In the genomic region with DNA sequence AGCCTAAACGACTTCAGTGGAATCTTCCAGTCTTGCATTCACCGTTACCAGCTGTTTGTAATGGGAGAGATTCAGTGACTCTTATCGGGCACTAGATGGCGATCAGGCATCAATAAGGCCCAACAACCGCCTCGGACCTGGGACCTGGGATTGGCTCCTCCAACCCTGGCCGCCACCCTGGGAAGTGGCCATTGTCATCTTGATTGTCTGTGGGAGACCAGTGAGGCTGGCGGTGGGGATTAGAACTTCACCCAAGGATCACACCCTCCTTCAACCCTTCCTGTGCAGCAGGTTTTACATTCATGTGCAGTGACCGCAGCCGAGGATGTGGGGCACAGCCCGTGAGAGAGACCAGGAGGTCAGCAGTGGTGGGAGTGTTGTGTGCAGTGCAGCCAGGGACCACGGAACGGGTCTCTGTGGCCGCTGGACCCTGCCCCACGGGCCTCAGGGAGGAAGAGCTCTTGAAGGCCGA, we compare ENCODE assay signal across 2 cellular contexts.
TF ChIP-seq lines count a peak whose summit lies in the region.

No MANE protein-coding gene starts in this region.

TF ChIP-seq in HEK293T, 16 proteins besides CTCF, POLR2A, EP300 and RAD21:
- no peak for TF ChIP-seq NFRKB (IDR thresholded peaks at IDR 0.05)
- TF ChIP-seq TARDBP (IDR thresholded peaks at IDR 0.05): no peak
- TF ChIP-seq ELF4 (IDR thresholded peaks at IDR 0.05): no peak
- no peak for TF ChIP-seq L3MBTL2 (conservative IDR thresholded peaks at IDR 0.05)
- TF ChIP-seq SP1 (IDR thresholded peaks at IDR 0.05): no peak
- no peak for TF ChIP-seq ARNT (IDR thresholded peaks at IDR 0.05)
- TF ChIP-seq HDGF (IDR thresholded peaks at IDR 0.05; ENCODE audit: borderline replicate concordance): no peak
- no peak for TF ChIP-seq BHLHE40 (IDR thresholded peaks at IDR 0.05; ENCODE audit: borderline replicate concordance)
- no peak for TF ChIP-seq SUZ12 (IDR thresholded peaks at IDR 0.05)
- TF ChIP-seq LEF1 (IDR thresholded peaks at IDR 0.05; ENCODE audit: borderline replicate concordance): no peak
- no peak for TF ChIP-seq FOXM1 (IDR thresholded peaks at IDR 0.05; ENCODE audit: borderline replicate concordance)

TF ChIP-seq in H1, 55 proteins besides CTCF, POLR2A, EP300 and RAD21 (continues in another document):
- TF ChIP-seq POU5F1 (IDR thresholded peaks at IDR 0.05; ENCODE audit: low read depth, low read length) (no peak), FOSL1 (IDR thresholded peaks at IDR 0.05; ENCODE audit: insufficient read depth, low read depth, low read length) (no peak), SIX5 (IDR thresholded peaks at IDR 0.05; ENCODE audit: low read depth, low read length) (no peak), KDM5A (IDR thresholded peaks at IDR 0.05; ENCODE audit: low read length) (no peak), BACH1 (IDR thresholded peaks at IDR 0.05; ENCODE audit: low read length) (peak; percentile 50), KDM1A (IDR thresholded peaks at IDR 0.05; ENCODE audit: borderline replicate concordance, low read length) (no peak), RFX5 (IDR thresholded peaks at IDR 0.05; ENCODE audit: borderline replicate concordance, low read depth, low read length) (no peak), CBX5 (IDR thresholded peaks at IDR 0.05; ENCODE audit: low read depth, low read length) (no peak), SAP30 (IDR thresholded peaks at IDR 0.05; ENCODE audit: insufficient read depth, insufficient replicate concordance, low read length) (no peak), CBX8 (IDR thresholded peaks at IDR 0.05; ENCODE audit: borderline replicate concordance, low read depth, low read length) (no peak), ASH2L (IDR thresholded peaks at IDR 0.05; ENCODE audit: low read length) (no peak), GTF2F1 (IDR thresholded peaks at IDR 0.05; ENCODE audit: borderline replicate concordance, low read depth, low read length) (no peak), YY1 (IDR thresholded peaks at IDR 0.05; ENCODE audit: low read depth, low read length) (0 out of 2 replicates have a peak, but pooled peaks have one; percentile 12), CTBP2 (IDR thresholded peaks at IDR 0.05; ENCODE audit: borderline replicate concordance, insufficient read depth, insufficient read length, low read length) (no peak), RNF2 (IDR thresholded peaks at IDR 0.05; ENCODE audit: borderline replicate concordance, low read depth, low read length, missing control alignments, poor library complexity, severe bottlenecking) (no peak), BCL11A (IDR thresholded peaks at IDR 0.05; ENCODE audit: low read depth in 2 of 2, low read length in 2 of 2) (no peak), CREB1 (IDR thresholded peaks at IDR 0.05) (no peak), MAFK (IDR thresholded peaks at IDR 0.05; ENCODE audit: low read depth, low read length) (no peak), CHD1 (IDR thresholded peaks at IDR 0.05; ENCODE audit: low read depth, low read length) (no peak), SIRT6 (IDR thresholded peaks at IDR 0.05; ENCODE audit: low read length) (no peak), EGR1 (IDR thresholded peaks at IDR 0.05; ENCODE audit: borderline replicate concordance, low read depth, low read length) (no peak), PHF8 (conservative IDR thresholded peaks at IDR 0.05; ENCODE audit: low read depth, low read length) (no peak), SP4 (IDR thresholded peaks at IDR 0.05; ENCODE audit: low read length) (peak; percentile 32; the same call in 1 of the 2 replicates), EZH2 (IDR thresholded peaks at IDR 0.05; ENCODE audit: low read depth, low read length, severe bottlenecking) (no peak), CEBPB (IDR thresholded peaks at IDR 0.05; ENCODE audit: low read depth, low read length) (no peak), TAF1 (IDR thresholded peaks at IDR 0.05; ENCODE audit: low read depth, low read length) (no peak), NRF1 (IDR thresholded peaks at IDR 0.05; ENCODE audit: low read depth, low read length) (no peak), SRF (IDR thresholded peaks at IDR 0.05; ENCODE audit: low read depth, low read length) (no peak), KDM4A (IDR thresholded peaks at IDR 0.05; ENCODE audit: low read depth, low read length, severe bottlenecking) (no peak), TEAD4 (IDR thresholded peaks at IDR 0.05; ENCODE audit: low read depth, low read length) (no peak), HDAC6 (IDR thresholded peaks at IDR 0.05; ENCODE audit: low read depth, low read length) (no peak), HDAC2 (IDR thresholded peaks at IDR 0.05; ENCODE audit: borderline replicate concordance in 1 of 2, low read depth in 2 of 2, low read length in 2 of 2) (no peak), JUND (IDR thresholded peaks at IDR 0.05; ENCODE audit: low read length) (no peak; the same call in 1 of the 2 replicates), GABPA (IDR thresholded peaks at IDR 0.05; ENCODE audit: borderline replicate concordance, insufficient read depth, low read length) (no peak), SIN3A (conservative IDR thresholded peaks at IDR 0.05 in 1 of 2, IDR thresholded peaks at IDR 0.05 in 1 of 2; ENCODE audit: low read depth in 1 of 2, low read length in 2 of 2) (0 out of 4 replicates have a peak, but pooled peaks of 1 of the 2 experiments have one; percentile 32), SUZ12 (IDR thresholded peaks at IDR 0.05; ENCODE audit: low read length) (no peak), RBBP5 (IDR thresholded peaks at IDR 0.05; ENCODE audit: borderline replicate concordance, low read depth, low read length) (no peak), SP1 (IDR thresholded peaks at IDR 0.05; ENCODE audit: low read depth, low read length) (0 out of 2 replicates have a peak, but pooled peaks have one; percentile 16), NANOG (IDR thresholded peaks at IDR 0.05; ENCODE audit: insufficient read depth, low read depth, low read length, poor library complexity, severe bottlenecking) (no peak), POLR2AphosphoS5 (IDR thresholded peaks at IDR 0.05; ENCODE audit: low read depth, low read length) (no peak), TAF7 (optimal IDR thresholded peaks at IDR 0.05; ENCODE audit: borderline replicate concordance, low read depth, low read length) (no peak), TCF12 (IDR thresholded peaks at IDR 0.05; ENCODE audit: low read depth, low read length) (0 out of 2 replicates have a peak, but pooled peaks have one; percentile 37), BRCA1 (IDR thresholded peaks at IDR 0.05; ENCODE audit: low read depth, low read length) (no peak), CHD2 (IDR thresholded peaks at IDR 0.05; ENCODE audit: low read length) (0 out of 2 replicates have a peak, but pooled peaks have one; percentile 38), JUN (IDR thresholded peaks at IDR 0.05; ENCODE audit: low read depth, low read length) (no peak), SP2 (IDR thresholded peaks at IDR 0.05; ENCODE audit: low read length) (no peak), ZNF274 (IDR thresholded peaks at IDR 0.05; ENCODE audit: borderline replicate concordance, extremely low read depth, low read length) (no peak), TBP (IDR thresholded peaks at IDR 0.05; ENCODE audit: low read depth, low read length) (no peak)
- TF ChIP-seq, protein P1, sequence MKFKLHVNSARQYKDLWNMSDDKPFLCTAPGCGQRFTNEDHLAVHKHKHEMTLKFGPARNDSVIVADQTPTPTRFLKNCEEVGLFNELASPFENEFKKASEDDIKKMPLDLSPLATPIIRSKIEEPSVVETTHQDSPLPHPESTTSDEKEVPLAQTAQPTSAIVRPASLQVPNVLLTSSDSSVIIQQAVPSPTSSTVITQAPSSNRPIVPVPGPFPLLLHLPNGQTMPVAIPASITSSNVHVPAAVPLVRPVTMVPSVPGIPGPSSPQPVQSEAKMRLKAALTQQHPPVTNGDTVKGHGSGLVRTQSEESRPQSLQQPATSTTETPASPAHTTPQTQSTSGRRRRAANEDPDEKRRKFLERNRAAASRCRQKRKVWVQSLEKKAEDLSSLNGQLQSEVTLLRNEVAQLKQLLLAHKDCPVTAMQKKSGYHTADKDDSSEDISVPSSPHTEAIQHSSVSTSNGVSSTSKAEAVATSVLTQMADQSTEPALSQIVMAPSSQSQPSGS (IDR thresholded peaks at IDR 0.05; ENCODE audit: low read length): no peak
- TF ChIP-seq, protein P2, sequence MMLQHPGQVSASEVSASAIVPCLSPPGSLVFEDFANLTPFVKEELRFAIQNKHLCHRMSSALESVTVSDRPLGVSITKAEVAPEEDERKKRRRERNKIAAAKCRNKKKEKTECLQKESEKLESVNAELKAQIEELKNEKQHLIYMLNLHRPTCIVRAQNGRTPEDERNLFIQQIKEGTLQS (IDR thresholded peaks at IDR 0.05; ENCODE audit: insufficient read depth, low read depth, low read length): no peak
- TF ChIP-seq, protein P3, sequence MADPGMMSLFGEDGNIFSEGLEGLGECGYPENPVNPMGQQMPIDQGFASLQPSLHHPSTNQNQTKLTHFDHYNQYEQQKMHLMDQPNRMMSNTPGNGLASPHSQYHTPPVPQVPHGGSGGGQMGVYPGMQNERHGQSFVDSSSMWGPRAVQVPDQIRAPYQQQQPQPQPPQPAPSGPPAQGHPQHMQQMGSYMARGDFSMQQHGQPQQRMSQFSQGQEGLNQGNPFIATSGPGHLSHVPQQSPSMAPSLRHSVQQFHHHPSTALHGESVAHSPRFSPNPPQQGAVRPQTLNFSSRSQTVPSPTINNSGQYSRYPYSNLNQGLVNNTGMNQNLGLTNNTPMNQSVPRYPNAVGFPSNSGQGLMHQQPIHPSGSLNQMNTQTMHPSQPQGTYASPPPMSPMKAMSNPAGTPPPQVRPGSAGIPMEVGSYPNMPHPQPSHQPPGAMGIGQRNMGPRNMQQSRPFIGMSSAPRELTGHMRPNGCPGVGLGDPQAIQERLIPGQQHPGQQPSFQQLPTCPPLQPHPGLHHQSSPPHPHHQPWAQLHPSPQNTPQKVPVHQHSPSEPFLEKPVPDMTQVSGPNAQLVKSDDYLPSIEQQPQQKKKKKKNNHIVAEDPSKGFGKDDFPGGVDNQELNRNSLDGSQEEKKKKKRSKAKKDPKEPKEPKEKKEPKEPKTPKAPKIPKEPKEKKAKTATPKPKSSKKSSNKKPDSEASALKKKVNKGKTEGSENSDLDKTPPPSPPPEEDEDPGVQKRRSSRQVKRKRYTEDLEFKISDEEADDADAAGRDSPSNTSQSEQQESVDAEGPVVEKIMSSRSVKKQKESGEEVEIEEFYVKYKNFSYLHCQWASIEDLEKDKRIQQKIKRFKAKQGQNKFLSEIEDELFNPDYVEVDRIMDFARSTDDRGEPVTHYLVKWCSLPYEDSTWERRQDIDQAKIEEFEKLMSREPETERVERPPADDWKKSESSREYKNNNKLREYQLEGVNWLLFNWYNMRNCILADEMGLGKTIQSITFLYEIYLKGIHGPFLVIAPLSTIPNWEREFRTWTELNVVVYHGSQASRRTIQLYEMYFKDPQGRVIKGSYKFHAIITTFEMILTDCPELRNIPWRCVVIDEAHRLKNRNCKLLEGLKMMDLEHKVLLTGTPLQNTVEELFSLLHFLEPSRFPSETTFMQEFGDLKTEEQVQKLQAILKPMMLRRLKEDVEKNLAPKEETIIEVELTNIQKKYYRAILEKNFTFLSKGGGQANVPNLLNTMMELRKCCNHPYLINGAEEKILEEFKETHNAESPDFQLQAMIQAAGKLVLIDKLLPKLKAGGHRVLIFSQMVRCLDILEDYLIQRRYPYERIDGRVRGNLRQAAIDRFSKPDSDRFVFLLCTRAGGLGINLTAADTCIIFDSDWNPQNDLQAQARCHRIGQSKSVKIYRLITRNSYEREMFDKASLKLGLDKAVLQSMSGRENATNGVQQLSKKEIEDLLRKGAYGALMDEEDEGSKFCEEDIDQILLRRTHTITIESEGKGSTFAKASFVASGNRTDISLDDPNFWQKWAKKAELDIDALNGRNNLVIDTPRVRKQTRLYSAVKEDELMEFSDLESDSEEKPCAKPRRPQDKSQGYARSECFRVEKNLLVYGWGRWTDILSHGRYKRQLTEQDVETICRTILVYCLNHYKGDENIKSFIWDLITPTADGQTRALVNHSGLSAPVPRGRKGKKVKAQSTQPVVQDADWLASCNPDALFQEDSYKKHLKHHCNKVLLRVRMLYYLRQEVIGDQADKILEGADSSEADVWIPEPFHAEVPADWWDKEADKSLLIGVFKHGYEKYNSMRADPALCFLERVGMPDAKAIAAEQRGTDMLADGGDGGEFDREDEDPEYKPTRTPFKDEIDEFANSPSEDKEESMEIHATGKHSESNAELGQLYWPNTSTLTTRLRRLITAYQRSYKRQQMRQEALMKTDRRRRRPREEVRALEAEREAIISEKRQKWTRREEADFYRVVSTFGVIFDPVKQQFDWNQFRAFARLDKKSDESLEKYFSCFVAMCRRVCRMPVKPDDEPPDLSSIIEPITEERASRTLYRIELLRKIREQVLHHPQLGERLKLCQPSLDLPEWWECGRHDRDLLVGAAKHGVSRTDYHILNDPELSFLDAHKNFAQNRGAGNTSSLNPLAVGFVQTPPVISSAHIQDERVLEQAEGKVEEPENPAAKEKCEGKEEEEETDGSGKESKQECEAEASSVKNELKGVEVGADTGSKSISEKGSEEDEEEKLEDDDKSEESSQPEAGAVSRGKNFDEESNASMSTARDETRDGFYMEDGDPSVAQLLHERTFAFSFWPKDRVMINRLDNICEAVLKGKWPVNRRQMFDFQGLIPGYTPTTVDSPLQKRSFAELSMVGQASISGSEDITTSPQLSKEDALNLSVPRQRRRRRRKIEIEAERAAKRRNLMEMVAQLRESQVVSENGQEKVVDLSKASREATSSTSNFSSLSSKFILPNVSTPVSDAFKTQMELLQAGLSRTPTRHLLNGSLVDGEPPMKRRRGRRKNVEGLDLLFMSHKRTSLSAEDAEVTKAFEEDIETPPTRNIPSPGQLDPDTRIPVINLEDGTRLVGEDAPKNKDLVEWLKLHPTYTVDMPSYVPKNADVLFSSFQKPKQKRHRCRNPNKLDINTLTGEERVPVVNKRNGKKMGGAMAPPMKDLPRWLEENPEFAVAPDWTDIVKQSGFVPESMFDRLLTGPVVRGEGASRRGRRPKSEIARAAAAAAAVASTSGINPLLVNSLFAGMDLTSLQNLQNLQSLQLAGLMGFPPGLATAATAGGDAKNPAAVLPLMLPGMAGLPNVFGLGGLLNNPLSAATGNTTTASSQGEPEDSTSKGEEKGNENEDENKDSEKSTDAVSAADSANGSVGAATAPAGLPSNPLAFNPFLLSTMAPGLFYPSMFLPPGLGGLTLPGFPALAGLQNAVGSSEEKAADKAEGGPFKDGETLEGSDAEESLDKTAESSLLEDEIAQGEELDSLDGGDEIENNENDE (IDR thresholded peaks at IDR 0.05; ENCODE audit: insufficient replicate concordance, low read length): no peak
- TF ChIP-seq, protein P4, sequence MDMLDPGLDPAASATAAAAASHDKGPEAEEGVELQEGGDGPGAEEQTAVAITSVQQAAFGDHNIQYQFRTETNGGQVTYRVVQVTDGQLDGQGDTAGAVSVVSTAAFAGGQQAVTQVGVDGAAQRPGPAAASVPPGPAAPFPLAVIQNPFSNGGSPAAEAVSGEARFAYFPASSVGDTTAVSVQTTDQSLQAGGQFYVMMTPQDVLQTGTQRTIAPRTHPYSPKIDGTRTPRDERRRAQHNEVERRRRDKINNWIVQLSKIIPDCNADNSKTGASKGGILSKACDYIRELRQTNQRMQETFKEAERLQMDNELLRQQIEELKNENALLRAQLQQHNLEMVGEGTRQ (IDR thresholded peaks at IDR 0.05; ENCODE audit: low read length): no peak
- TF ChIP-seq, protein P5, sequence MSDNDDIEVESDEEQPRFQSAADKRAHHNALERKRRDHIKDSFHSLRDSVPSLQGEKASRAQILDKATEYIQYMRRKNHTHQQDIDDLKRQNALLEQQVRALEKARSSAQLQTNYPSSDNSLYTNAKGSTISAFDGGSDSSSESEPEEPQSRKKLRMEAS (IDR thresholded peaks at IDR 0.05): 0 out of 2 replicates have a peak, but pooled peaks have one; percentile 25
- TF ChIP-seq, protein P6, sequence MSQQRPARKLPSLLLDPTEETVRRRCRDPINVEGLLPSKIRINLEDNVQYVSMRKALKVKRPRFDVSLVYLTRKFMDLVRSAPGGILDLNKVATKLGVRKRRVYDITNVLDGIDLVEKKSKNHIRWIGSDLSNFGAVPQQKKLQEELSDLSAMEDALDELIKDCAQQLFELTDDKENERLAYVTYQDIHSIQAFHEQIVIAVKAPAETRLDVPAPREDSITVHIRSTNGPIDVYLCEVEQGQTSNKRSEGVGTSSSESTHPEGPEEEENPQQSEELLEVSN (IDR thresholded peaks at IDR 0.05): no peak
